Comparison of ENCODE assay signal across 8 cellular contexts in genomic region chr22:17086301-17086700, GRCh38. TPM values are rescaled to one million over a fixed set of nuclear protein-coding genes. Genes with fewer than 3 reads are reported as not detected.
DNase-seq lines count a peak whose midpoint lies in the region; ATAC-seq and TF ChIP-seq lines count a peak whose summit lies in the region.

No MANE protein-coding gene starts in this region.

- H3K36me3 ChIP-seq in right atrium auricular region (no peaks in the 10 kb centered on the region), lower lobe of right lung (no peaks in the 10 kb centered on the region), upper lobe of right lung (no peaks in the 10 kb centered on the region)

- no peak for TF ChIP-seq CTCF in right atrium auricular region (IDR thresholded peaks at IDR 0.05)
- no peak for TF ChIP-seq CTCF in lower lobe of right lung (IDR thresholded peaks at IDR 0.05)
- no peak for TF ChIP-seq CTCF in upper lobe of right lung (IDR thresholded peaks at IDR 0.05)
- TF ChIP-seq CTCF in GM13976 (IDR thresholded peaks at IDR 0.05; ENCODE audit: borderline replicate concordance, control extremely low read depth, extremely low read depth, insufficient read depth, missing control alignments): no peak

- ATAC-seq in left cardiac atrium (no peak), lower lobe of right lung (no peak), upper lobe of right lung (peak; percentile 23)

- H3K27me3 ChIP-seq in right atrium auricular region (no peaks in the 10 kb centered on the region), lower lobe of right lung (ENCODE audit: low read depth) (no peaks in the 10 kb centered on the region), upper lobe of right lung (no peaks in the 10 kb centered on the region)

- no peak for DNase-seq in right atrium auricular region (ENCODE audit: low spot score)
- DNase-seq in left cardiac atrium: no peak
- peak; percentile 37 for DNase-seq in activated naive CD4-positive, alpha-beta T cell treated with anti-CD3 and anti-CD28 coated beads, Interleukin-2, amount 50 U/mL, for 16 hours
- no peak for DNase-seq in lower lobe of right lung
- peak; percentile 60 for DNase-seq in upper lobe of right lung
- DNase-seq in GM13976 (ENCODE audit: low spot score): no peak
- DNase-seq in OCI-M1 (lab: John Stamatoyannopoulos, UW): no peak
- DNase-seq in T1000 (lab: John Stamatoyannopoulos, UW): no peak

- H3K27ac ChIP-seq in right atrium auricular region (peak overlapping the region in 1 of 2 donors; percentile 87), lower lobe of right lung (peak overlapping the region; percentile 95), upper lobe of right lung (peak overlapping the region; percentile 95)

- in situ Hi-C loops in GM13976 (cut with MboI; ENCODE audit: low sequenced_read_pairs, unreplicated experiment): no loop called here

- peaks cover 0 to 32% of the 10 kb centered on the region in 2 donors for H3K4me1 ChIP-seq in right atrium auricular region
- H3K4me1 ChIP-seq in lower lobe of right lung: peaks cover 34% of the 10 kb centered on the region
- peaks cover 36% of the 10 kb centered on the region for H3K4me1 ChIP-seq in upper lobe of right lung

- peak overlapping the region; percentile 83 to 91 for H3K4me3 ChIP-seq in right atrium auricular region
- H3K4me3 ChIP-seq in lower lobe of right lung: peak overlapping the region; percentile 91
- H3K4me3 ChIP-seq in upper lobe of right lung: peak overlapping the region; percentile 97

- H3K9me3 ChIP-seq in right atrium auricular region (no peaks in the 10 kb centered on the region), lower lobe of right lung (no peaks in the 10 kb centered on the region), upper lobe of right lung (no peaks in the 10 kb centered on the region)

- intact Hi-C loops in left cardiac atrium (cut with DNase I) (loop anchor here (10.0 kb wide), 2 partner anchors 78 to 88 kb away; no protein-coding TSS in a partner anchor), lower lobe of right lung (cut with DNase I) (no loop called here), upper lobe of right lung (cut with DNase I) (no loop called here)

RNA-seq across cellular contexts. Expression of gene IL17RA, which starts 1.5 kb away (rescaled TPM):
- total RNA-seq in right atrium auricular region (10 to 100 TPM in 1 of 2 donors, 1 to 10 TPM in 1; 7.9 to 12.2 TPM), left cardiac atrium (10 to 100 TPM; 11.6 to 15.4 TPM), lower lobe of right lung (54.8 TPM), upper lobe of right lung (49.8 TPM)

RNA-seq across cellular contexts. Expression of gene TMEM121B, which starts 34.9 kb away (rescaled TPM):
- total RNA-seq in right atrium auricular region (1 to 10 TPM in 1 of 2 donors, under 1 TPM in 1; 0.55 to 1.1 TPM), left cardiac atrium (under 1 TPM; 0.80 to 0.97 TPM), lower lobe of right lung (0.97 TPM), upper lobe of right lung (2.1 TPM)

Comparison
In these comparisons a context has a peak if more than half of its experiments do, and no peak if none do; other contexts are left out.
1. DNase-seq: peak in activated naive CD4-positive, alpha-beta T cell treated with anti-CD3 and anti-CD28 coated beads, Interleukin-2, amount 50 U/mL, for 16 hours (single experiment) and upper lobe of right lung (single experiment); none in right atrium auricular region (single experiment), left cardiac atrium (single experiment), lower lobe of right lung (single experiment), GM13976 (single experiment), OCI-M1 (single experiment) and T1000 (single experiment).
2. intact Hi-C loops: an anchor here in left cardiac atrium (10.0 kb wide); none called in lower lobe of right lung and upper lobe of right lung.
3. Peak in every context shown above with its lines, with median percentiles within 50 percentile points of each other: H3K4me3 ChIP-seq.